Comparison of ENCODE assay signal across 1 cellular context in the genomic region with DNA sequence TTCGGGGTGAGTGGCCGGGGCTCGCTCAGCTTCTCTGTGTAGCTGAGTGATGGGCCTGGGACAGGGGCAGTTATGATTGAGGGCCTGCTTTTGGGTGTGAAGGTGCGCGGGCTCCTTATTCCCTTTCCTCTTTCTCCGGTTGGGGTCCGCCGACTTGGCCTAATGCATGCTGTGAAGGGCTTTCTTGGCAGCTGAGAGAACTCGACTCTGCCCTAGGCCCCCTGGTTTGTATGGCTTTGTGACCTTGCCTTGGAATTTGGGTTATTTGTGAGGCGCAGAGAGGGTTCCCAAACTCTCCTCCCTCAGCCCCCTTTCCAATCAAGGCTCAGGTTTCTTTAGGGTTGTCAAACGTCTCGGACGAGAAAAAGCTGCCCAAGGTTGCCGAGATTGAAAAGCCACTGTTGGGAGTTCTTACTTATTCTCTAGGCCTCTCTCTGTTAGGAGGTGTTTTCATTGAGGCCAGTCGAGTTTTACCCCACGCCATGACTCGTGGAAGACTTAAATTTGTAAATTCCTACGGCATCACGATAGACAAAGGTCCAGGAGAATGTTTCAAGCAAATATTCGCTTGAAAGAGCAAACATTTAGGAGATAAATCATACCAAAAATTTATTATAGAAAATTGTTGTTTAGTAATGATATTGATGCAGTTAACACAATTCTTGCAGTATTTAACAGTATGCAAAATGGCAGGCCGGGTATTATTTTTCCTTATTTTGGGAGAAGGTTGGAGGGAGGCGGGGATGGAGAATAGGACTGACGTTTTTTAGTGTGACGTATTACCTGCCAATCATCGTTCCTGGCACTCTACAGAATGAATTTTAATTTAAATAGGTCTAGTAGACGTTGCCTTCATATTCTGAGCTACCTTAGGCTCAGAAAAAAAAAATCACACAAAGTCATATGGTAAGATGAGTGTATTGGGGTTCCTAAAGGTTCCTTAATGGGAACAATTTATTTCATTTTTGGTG.
TF ChIP-seq lines count a peak whose summit lies in the region.

No MANE protein-coding gene starts in this region.

TF ChIP-seq in HepG2, 621 proteins besides CTCF, POLR2A, EP300 and RAD21 (continues in another document):
- TF ChIP-seq, protein P1, sequence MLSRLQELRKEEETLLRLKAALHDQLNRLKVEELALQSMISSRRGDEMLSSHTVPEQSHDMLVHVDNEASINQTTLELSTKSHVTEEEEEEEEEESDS (CRISPR knock-in tag; IDR thresholded peaks at IDR 0.05; ENCODE audit: borderline replicate concordance), result no peak
- TF ChIP-seq REXO4 (CRISPR knock-in tag; IDR thresholded peaks at IDR 0.05; ENCODE audit: borderline replicate concordance) (no peak), RNF2 (conservative IDR thresholded peaks at IDR 0.05; ENCODE audit: low read depth) (no peak), CREB1 (IDR thresholded peaks at IDR 0.05) (peak; percentile 84), CREB1 (CRISPR knock-in tag; IDR thresholded peaks at IDR 0.05) (peak; percentile 41; the same call in 1 of the 2 replicates), ZFX (CRISPR knock-in tag; IDR thresholded peaks at IDR 0.05; ENCODE audit: low read depth) (peak; percentile 17; the same call in 1 of the 2 replicates), ZFP1 (CRISPR knock-in tag; IDR thresholded peaks at IDR 0.05) (no peak), ZNF451 (CRISPR knock-in tag; IDR thresholded peaks at IDR 0.05) (no peak), CCDC6 (CRISPR knock-in tag; IDR thresholded peaks at IDR 0.05) (peak; percentile 42; the same call in 1 of the 2 replicates), ZNF7 (CRISPR knock-in tag; IDR thresholded peaks at IDR 0.05) (no peak), CREM (IDR thresholded peaks at IDR 0.05) (peak; percentile 44; the same call in 1 of the 2 replicates), CREM (CRISPR knock-in tag; IDR thresholded peaks at IDR 0.05) (no peak), TAF15 (IDR thresholded peaks at IDR 0.05; ENCODE audit: low read depth, low read length, poor library complexity, severe bottlenecking) (no peak), ZNF264 (CRISPR knock-in tag; IDR thresholded peaks at IDR 0.05) (no peak), ZNF446 (CRISPR knock-in tag; IDR thresholded peaks at IDR 0.05) (0 out of 2 replicates have a peak, but pooled peaks have one; percentile 47), MIXL1 (CRISPR knock-in tag; IDR thresholded peaks at IDR 0.05) (0 out of 2 replicates have a peak, but pooled peaks have one; percentile 3), SP2 (CRISPR knock-in tag; IDR thresholded peaks at IDR 0.05) (no peak), HES4 (CRISPR knock-in tag; IDR thresholded peaks at IDR 0.05; ENCODE audit: borderline replicate concordance) (0 out of 2 replicates have a peak, but pooled peaks have one; percentile 51), ZBTB3 (CRISPR knock-in tag; IDR thresholded peaks at IDR 0.05; ENCODE audit: borderline replicate concordance, low read depth) (0 out of 2 replicates have a peak, but pooled peaks have one; percentile 5), ZFP82 (CRISPR knock-in tag; IDR thresholded peaks at IDR 0.05; ENCODE audit: borderline replicate concordance) (0 out of 2 replicates have a peak, but pooled peaks have one; percentile 42), ZNF235 (CRISPR knock-in tag; IDR thresholded peaks at IDR 0.05; ENCODE audit: borderline replicate concordance) (no peak), KDM5B (CRISPR knock-in tag; IDR thresholded peaks at IDR 0.05; ENCODE audit: borderline replicate concordance) (no peak), RXRB (CRISPR knock-in tag; IDR thresholded peaks at IDR 0.05; ENCODE audit: borderline replicate concordance) (0 out of 2 replicates have a peak, but pooled peaks have one; percentile 0), ZNF232 (CRISPR knock-in tag; IDR thresholded peaks at IDR 0.05; ENCODE audit: borderline replicate concordance) (no peak), ZNF709 (CRISPR knock-in tag; IDR thresholded peaks at IDR 0.05) (0 out of 2 replicates have a peak, but pooled peaks have one; percentile 8), KDM5A (IDR thresholded peaks at IDR 0.05; ENCODE audit: borderline replicate concordance, low read length) (peak; percentile 16; the same call in 1 of the 2 replicates), TEAD3 (CRISPR knock-in tag; optimal IDR thresholded peaks at IDR 0.05; ENCODE audit: borderline replicate concordance) (peak; percentile 5), ZNF292 (CRISPR knock-in tag; IDR thresholded peaks at IDR 0.05; ENCODE audit: borderline replicate concordance, low read depth) (no peak), HOXA3 (CRISPR knock-in tag; IDR thresholded peaks at IDR 0.05) (no peak), ZNF101 (CRISPR knock-in tag; IDR thresholded peaks at IDR 0.05; ENCODE audit: borderline replicate concordance, low read depth) (no peak), TARDBP (CRISPR knock-in tag; IDR thresholded peaks at IDR 0.05) (peak; percentile 40; the same call in 1 of the 2 replicates), RARG (CRISPR knock-in tag; IDR thresholded peaks at IDR 0.05; ENCODE audit: low read depth) (0 out of 2 replicates have a peak, but pooled peaks have one; percentile 5), ZNF773 (CRISPR knock-in tag; IDR thresholded peaks at IDR 0.05; ENCODE audit: borderline replicate concordance) (no peak), ASH2L (IDR thresholded peaks at IDR 0.05; ENCODE audit: insufficient read length, low read depth, low read length) (no peak), MAF1 (CRISPR knock-in tag; IDR thresholded peaks at IDR 0.05; ENCODE audit: borderline replicate concordance) (no peak), PPARG (CRISPR knock-in tag; conservative IDR thresholded peaks at IDR 0.05) (no peak), SOX13 (IDR thresholded peaks at IDR 0.05) (0 out of 2 replicates have a peak, but pooled peaks have one; percentile 2), SOX13 (CRISPR knock-in tag; conservative IDR thresholded peaks at IDR 0.05 in 1 of 2, IDR thresholded peaks at IDR 0.05 in 1 of 2) (no peak), FLYWCH1 (CRISPR knock-in tag; IDR thresholded peaks at IDR 0.05) (0 out of 2 replicates have a peak, but pooled peaks have one; percentile 60)
- TF ChIP-seq, protein P2, sequence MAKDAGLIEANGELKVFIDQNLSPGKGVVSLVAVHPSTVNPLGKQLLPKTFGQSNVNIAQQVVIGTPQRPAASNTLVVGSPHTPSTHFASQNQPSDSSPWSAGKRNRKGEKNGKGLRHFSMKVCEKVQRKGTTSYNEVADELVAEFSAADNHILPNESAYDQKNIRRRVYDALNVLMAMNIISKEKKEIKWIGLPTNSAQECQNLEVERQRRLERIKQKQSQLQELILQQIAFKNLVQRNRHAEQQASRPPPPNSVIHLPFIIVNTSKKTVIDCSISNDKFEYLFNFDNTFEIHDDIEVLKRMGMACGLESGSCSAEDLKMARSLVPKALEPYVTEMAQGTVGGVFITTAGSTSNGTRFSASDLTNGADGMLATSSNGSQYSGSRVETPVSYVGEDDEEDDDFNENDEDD (CRISPR knock-in tag; IDR thresholded peaks at IDR 0.05; ENCODE audit: borderline replicate concordance), result no peak
- TF ChIP-seq, protein P3, sequence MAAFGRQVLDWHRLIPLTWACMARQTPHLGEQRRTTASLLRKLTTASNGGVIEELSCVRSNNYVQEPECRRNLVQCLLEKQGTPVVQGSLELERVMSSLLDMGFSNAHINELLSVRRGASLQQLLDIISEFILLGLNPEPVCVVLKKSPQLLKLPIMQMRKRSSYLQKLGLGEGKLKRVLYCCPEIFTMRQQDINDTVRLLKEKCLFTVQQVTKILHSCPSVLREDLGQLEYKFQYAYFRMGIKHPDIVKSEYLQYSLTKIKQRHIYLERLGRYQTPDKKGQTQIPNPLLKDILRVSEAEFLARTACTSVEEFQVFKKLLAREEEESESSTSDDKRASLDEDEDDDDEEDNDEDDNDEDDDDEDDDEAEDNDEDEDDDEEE (CRISPR knock-in tag; IDR thresholded peaks at IDR 0.05), result peak; percentile 85
- TF ChIP-seq, protein P4, sequence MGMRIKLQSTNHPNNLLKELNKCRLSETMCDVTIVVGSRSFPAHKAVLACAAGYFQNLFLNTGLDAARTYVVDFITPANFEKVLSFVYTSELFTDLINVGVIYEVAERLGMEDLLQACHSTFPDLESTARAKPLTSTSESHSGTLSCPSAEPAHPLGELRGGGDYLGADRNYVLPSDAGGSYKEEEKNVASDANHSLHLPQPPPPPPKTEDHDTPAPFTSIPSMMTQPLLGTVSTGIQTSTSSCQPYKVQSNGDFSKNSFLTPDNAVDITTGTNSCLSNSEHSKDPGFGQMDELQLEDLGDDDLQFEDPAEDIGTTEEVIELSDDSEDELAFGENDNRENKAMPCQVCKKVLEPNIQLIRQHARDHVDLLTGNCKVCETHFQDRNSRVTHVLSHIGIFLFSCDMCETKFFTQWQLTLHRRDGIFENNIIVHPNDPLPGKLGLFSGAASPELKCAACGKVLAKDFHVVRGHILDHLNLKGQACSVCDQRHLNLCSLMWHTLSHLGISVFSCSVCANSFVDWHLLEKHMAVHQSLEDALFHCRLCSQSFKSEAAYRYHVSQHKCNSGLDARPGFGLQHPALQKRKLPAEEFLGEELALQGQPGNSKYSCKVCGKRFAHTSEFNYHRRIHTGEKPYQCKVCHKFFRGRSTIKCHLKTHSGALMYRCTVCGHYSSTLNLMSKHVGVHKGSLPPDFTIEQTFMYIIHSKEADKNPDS (CRISPR knock-in tag; IDR thresholded peaks at IDR 0.05), result no peak
- TF ChIP-seq, protein P5, sequence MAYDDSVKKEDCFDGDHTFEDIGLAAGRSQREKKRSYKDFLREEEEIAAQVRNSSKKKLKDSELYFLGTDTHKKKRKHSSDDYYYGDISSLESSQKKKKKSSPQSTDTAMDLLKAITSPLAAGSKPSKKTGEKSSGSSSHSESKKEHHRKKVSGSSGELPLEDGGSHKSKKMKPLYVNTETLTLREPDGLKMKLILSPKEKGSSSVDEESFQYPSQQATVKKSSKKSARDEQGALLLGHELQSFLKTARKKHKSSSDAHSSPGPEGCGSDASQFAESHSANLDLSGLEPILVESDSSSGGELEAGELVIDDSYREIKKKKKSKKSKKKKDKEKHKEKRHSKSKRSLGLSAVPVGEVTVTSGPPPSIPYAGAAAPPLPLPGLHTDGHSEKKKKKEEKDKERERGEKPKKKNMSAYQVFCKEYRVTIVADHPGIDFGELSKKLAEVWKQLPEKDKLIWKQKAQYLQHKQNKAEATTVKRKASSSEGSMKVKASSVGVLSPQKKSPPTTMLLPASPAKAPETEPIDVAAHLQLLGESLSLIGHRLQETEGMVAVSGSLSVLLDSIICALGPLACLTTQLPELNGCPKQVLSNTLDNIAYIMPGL (CRISPR knock-in tag; IDR thresholded peaks at IDR 0.05; ENCODE audit: borderline replicate concordance in 1 of 2, low read depth in 1 of 2), result no peak
- TF ChIP-seq, protein P6, sequence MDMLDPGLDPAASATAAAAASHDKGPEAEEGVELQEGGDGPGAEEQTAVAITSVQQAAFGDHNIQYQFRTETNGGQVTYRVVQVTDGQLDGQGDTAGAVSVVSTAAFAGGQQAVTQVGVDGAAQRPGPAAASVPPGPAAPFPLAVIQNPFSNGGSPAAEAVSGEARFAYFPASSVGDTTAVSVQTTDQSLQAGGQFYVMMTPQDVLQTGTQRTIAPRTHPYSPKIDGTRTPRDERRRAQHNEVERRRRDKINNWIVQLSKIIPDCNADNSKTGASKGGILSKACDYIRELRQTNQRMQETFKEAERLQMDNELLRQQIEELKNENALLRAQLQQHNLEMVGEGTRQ (IDR thresholded peaks at IDR 0.05; ENCODE audit: low read depth, low read length), result no peak
- TF ChIP-seq, protein P6 (CRISPR knock-in tag; IDR thresholded peaks at IDR 0.05; ENCODE audit: borderline replicate concordance), result 0 out of 2 replicates have a peak, but pooled peaks have one; percentile 7
- TF ChIP-seq, protein P7, sequence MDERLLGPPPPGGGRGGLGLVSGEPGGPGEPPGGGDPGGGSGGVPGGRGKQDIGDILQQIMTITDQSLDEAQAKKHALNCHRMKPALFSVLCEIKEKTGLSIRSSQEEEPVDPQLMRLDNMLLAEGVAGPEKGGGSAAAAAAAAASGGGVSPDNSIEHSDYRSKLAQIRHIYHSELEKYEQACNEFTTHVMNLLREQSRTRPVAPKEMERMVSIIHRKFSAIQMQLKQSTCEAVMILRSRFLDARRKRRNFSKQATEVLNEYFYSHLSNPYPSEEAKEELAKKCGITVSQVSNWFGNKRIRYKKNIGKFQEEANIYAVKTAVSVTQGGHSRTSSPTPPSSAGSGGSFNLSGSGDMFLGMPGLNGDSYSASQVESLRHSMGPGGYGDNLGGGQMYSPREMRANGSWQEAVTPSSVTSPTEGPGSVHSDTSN (CRISPR knock-in tag; IDR thresholded peaks at IDR 0.05), result peak; percentile 48; the same call in 1 of the 2 replicates
- TF ChIP-seq, protein P8, sequence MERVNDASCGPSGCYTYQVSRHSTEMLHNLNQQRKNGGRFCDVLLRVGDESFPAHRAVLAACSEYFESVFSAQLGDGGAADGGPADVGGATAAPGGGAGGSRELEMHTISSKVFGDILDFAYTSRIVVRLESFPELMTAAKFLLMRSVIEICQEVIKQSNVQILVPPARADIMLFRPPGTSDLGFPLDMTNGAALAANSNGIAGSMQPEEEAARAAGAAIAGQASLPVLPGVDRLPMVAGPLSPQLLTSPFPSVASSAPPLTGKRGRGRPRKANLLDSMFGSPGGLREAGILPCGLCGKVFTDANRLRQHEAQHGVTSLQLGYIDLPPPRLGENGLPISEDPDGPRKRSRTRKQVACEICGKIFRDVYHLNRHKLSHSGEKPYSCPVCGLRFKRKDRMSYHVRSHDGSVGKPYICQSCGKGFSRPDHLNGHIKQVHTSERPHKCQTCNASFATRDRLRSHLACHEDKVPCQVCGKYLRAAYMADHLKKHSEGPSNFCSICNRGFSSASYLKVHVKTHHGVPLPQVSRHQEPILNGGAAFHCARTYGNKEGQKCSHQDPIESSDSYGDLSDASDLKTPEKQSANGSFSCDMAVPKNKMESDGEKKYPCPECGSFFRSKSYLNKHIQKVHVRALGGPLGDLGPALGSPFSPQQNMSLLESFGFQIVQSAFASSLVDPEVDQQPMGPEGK (CRISPR knock-in tag; IDR thresholded peaks at IDR 0.05), result no peak
- TF ChIP-seq, protein P9, sequence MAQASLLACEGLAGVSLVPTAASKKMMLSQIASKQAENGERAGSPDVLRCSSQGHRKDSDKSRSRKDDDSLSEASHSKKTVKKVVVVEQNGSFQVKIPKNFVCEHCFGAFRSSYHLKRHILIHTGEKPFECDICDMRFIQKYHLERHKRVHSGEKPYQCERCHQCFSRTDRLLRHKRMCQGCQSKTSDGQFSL (CRISPR knock-in tag; IDR thresholded peaks at IDR 0.05), result no peak
- TF ChIP-seq, protein P10, sequence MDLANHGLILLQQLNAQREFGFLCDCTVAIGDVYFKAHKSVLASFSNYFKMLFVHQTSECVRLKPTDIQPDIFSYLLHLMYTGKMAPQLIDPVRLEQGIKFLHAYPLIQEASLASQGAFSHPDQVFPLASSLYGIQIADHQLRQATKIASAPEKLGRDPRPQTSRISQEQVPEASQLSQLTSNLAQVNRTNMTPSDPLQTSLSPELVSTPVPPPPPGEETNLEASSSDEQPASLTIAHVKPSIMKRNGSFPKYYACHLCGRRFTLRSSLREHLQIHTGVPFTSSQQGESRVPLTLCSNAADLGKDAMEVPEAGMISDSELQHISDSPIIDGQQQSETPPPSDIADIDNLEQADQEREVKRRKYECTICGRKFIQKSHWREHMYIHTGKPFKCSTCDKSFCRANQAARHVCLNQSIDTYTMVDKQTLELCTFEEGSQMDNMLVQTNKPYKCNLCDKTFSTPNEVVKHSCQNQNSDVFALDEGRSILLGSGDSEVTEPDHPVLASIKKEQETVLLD (CRISPR knock-in tag; IDR thresholded peaks at IDR 0.05; ENCODE audit: low read depth), result no peak
